ENCODE assay signal across 27 cellular contexts in the genomic region with DNA sequence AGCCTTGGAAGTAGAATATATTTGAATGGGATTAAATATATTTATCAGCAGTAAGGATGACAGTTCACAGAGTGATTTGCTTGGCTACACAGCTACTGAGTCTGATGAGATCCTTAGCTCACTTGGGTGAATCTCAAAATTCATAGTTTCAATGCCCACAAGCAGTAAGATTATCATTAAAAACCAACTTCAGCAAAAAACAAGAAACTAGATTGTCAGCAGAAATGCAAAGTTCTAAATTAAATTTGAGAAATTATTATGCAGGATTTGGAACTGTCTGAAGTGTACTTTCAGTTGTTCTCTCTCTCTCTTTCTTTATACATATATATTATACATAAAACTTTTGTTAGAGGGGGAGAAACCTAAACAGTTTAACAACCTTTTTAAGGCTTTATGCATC.
"Had no signal": no experiment of that assay in that cellular context is flagged by ENCODE, and none has a peak within 500 bp of the region (broad histone marks: within the 10 kb centered on the region; RNA-seq: fewer than 3 reads in every experiment).

No MANE protein-coding gene starts in this region.

- H3K4me3 ChIP-seq: colonic mucosa, coronary artery, dorsolateral prefrontal cortex, esophagus muscularis mucosa, esophagus squamous epithelium, gastrocnemius medialis, gastroesophageal sphincter, heart left ventricle, heart right ventricle had no signal

- ATAC-seq: effector memory CD8-positive, alpha-beta T cell; esophagus mucosa; foreskin keratinocyte; gastrocnemius medialis; gastroesophageal sphincter; heart left ventricle; heart right ventricle had no signal

- FAIRE-seq: colon, endometrium, endothelial cell of umbilical vein, frontal cortex had no signal

- H3K36me3 ChIP-seq: colonic mucosa, esophagus muscularis mucosa, esophagus squamous epithelium, gastrocnemius medialis, gastroesophageal sphincter, heart left ventricle, heart right ventricle had no signal

- H3K4me1 ChIP-seq: colonic mucosa, esophagus muscularis mucosa, esophagus squamous epithelium, foreskin keratinocyte, gastrocnemius medialis, gastroesophageal sphincter, heart left ventricle, heart right ventricle had no signal

- H3K9me3 ChIP-seq: colonic mucosa, esophagus squamous epithelium, gastrocnemius medialis had no signal

- DNase-seq: colonic mucosa; cortex of kidney; dermis blood vessel endothelial cell; dorsolateral prefrontal cortex; effector CD4-positive, alpha-beta T cell; effector CD8-positive, alpha-beta T cell; effector memory CD4-positive, alpha-beta T cell; effector memory CD8-positive, alpha-beta T cell; endodermal cell; erythroblast; esophagus squamous epithelium; foreskin fibroblast; foreskin keratinocyte; gastrocnemius medialis; glutamatergic neuron; head of caudate nucleus; heart left ventricle; heart right ventricle had no signal

- H3K27ac ChIP-seq: colonic mucosa, coronary artery, dorsolateral prefrontal cortex, epithelial cell of prostate, esophagus muscularis mucosa, esophagus squamous epithelium, foreskin keratinocyte, gastrocnemius medialis, gastroesophageal sphincter, heart left ventricle, heart right ventricle had no signal

- H3K27me3 ChIP-seq: colonic mucosa, esophagus muscularis mucosa, esophagus squamous epithelium, foreskin keratinocyte, gastrocnemius medialis, gastroesophageal sphincter, heart left ventricle, heart right ventricle had no signal
